Comparison of ENCODE assay signal across 1 cellular context in the genomic region with DNA sequence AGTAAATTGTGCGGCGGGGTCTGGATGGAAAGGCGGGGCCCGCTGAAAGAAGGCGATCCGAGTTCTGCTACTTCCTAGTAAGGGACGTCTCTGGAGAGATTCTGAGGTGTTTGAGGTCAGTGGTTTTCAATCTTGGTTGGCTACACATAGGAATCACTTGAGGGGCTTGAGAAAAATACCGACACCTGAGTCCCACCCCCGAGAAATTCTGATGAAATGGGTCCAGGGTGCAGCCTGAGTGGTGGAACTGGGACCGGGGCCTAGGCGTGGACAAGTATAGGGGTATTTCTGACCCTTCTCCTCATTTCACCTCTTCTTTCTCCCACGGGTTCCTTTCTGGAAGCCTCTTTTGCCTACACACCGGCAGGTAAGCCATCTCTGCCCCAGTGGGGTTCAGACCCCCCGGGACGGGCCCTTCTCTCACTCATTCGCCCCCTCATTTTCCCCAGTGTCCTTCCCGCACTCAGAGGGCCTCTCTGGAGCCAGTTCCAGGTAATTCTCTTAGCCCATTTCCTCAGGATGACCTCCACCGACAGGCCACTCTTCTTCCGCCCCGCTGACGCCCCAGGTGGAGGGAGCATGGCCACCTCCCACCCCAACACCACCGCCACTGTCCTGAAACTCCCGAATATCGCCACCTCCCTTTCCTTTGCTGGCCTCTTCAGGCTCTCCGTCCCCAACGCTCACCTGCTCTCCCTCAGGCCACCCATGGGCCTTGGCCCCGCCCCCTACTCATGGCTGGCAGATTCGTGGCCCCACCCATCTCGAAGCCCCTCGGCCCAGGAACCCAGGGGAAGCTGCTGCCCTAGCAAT.
TF ChIP-seq lines count a peak whose summit lies in the region.

No MANE protein-coding gene starts in this region.

TF ChIP-seq in H1, 55 proteins besides CTCF, POLR2A, EP300 and RAD21:
- TF ChIP-seq, protein P1, sequence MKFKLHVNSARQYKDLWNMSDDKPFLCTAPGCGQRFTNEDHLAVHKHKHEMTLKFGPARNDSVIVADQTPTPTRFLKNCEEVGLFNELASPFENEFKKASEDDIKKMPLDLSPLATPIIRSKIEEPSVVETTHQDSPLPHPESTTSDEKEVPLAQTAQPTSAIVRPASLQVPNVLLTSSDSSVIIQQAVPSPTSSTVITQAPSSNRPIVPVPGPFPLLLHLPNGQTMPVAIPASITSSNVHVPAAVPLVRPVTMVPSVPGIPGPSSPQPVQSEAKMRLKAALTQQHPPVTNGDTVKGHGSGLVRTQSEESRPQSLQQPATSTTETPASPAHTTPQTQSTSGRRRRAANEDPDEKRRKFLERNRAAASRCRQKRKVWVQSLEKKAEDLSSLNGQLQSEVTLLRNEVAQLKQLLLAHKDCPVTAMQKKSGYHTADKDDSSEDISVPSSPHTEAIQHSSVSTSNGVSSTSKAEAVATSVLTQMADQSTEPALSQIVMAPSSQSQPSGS (IDR thresholded peaks at IDR 0.05; ENCODE audit: low read length), result no peak
- no peak for TF ChIP-seq SRF (IDR thresholded peaks at IDR 0.05; ENCODE audit: low read depth, low read length)
- TF ChIP-seq RXRA (IDR thresholded peaks at IDR 0.05; ENCODE audit: insufficient read depth, low read depth, low read length), result no peak
- TF ChIP-seq CBX8 (IDR thresholded peaks at IDR 0.05; ENCODE audit: borderline replicate concordance, low read depth, low read length), result no peak
- TF ChIP-seq, protein P2, sequence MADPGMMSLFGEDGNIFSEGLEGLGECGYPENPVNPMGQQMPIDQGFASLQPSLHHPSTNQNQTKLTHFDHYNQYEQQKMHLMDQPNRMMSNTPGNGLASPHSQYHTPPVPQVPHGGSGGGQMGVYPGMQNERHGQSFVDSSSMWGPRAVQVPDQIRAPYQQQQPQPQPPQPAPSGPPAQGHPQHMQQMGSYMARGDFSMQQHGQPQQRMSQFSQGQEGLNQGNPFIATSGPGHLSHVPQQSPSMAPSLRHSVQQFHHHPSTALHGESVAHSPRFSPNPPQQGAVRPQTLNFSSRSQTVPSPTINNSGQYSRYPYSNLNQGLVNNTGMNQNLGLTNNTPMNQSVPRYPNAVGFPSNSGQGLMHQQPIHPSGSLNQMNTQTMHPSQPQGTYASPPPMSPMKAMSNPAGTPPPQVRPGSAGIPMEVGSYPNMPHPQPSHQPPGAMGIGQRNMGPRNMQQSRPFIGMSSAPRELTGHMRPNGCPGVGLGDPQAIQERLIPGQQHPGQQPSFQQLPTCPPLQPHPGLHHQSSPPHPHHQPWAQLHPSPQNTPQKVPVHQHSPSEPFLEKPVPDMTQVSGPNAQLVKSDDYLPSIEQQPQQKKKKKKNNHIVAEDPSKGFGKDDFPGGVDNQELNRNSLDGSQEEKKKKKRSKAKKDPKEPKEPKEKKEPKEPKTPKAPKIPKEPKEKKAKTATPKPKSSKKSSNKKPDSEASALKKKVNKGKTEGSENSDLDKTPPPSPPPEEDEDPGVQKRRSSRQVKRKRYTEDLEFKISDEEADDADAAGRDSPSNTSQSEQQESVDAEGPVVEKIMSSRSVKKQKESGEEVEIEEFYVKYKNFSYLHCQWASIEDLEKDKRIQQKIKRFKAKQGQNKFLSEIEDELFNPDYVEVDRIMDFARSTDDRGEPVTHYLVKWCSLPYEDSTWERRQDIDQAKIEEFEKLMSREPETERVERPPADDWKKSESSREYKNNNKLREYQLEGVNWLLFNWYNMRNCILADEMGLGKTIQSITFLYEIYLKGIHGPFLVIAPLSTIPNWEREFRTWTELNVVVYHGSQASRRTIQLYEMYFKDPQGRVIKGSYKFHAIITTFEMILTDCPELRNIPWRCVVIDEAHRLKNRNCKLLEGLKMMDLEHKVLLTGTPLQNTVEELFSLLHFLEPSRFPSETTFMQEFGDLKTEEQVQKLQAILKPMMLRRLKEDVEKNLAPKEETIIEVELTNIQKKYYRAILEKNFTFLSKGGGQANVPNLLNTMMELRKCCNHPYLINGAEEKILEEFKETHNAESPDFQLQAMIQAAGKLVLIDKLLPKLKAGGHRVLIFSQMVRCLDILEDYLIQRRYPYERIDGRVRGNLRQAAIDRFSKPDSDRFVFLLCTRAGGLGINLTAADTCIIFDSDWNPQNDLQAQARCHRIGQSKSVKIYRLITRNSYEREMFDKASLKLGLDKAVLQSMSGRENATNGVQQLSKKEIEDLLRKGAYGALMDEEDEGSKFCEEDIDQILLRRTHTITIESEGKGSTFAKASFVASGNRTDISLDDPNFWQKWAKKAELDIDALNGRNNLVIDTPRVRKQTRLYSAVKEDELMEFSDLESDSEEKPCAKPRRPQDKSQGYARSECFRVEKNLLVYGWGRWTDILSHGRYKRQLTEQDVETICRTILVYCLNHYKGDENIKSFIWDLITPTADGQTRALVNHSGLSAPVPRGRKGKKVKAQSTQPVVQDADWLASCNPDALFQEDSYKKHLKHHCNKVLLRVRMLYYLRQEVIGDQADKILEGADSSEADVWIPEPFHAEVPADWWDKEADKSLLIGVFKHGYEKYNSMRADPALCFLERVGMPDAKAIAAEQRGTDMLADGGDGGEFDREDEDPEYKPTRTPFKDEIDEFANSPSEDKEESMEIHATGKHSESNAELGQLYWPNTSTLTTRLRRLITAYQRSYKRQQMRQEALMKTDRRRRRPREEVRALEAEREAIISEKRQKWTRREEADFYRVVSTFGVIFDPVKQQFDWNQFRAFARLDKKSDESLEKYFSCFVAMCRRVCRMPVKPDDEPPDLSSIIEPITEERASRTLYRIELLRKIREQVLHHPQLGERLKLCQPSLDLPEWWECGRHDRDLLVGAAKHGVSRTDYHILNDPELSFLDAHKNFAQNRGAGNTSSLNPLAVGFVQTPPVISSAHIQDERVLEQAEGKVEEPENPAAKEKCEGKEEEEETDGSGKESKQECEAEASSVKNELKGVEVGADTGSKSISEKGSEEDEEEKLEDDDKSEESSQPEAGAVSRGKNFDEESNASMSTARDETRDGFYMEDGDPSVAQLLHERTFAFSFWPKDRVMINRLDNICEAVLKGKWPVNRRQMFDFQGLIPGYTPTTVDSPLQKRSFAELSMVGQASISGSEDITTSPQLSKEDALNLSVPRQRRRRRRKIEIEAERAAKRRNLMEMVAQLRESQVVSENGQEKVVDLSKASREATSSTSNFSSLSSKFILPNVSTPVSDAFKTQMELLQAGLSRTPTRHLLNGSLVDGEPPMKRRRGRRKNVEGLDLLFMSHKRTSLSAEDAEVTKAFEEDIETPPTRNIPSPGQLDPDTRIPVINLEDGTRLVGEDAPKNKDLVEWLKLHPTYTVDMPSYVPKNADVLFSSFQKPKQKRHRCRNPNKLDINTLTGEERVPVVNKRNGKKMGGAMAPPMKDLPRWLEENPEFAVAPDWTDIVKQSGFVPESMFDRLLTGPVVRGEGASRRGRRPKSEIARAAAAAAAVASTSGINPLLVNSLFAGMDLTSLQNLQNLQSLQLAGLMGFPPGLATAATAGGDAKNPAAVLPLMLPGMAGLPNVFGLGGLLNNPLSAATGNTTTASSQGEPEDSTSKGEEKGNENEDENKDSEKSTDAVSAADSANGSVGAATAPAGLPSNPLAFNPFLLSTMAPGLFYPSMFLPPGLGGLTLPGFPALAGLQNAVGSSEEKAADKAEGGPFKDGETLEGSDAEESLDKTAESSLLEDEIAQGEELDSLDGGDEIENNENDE (IDR thresholded peaks at IDR 0.05; ENCODE audit: insufficient replicate concordance, low read length), result no peak
- TF ChIP-seq NANOG (IDR thresholded peaks at IDR 0.05; ENCODE audit: insufficient read depth, low read depth, low read length, poor library complexity, severe bottlenecking), result no peak
- no peak for TF ChIP-seq EZH2 (IDR thresholded peaks at IDR 0.05; ENCODE audit: low read depth, low read length, severe bottlenecking)
- TF ChIP-seq TBP (IDR thresholded peaks at IDR 0.05; ENCODE audit: low read depth, low read length), result no peak
